ENCODE assay signal across 1 cellular context in the genomic region with DNA sequence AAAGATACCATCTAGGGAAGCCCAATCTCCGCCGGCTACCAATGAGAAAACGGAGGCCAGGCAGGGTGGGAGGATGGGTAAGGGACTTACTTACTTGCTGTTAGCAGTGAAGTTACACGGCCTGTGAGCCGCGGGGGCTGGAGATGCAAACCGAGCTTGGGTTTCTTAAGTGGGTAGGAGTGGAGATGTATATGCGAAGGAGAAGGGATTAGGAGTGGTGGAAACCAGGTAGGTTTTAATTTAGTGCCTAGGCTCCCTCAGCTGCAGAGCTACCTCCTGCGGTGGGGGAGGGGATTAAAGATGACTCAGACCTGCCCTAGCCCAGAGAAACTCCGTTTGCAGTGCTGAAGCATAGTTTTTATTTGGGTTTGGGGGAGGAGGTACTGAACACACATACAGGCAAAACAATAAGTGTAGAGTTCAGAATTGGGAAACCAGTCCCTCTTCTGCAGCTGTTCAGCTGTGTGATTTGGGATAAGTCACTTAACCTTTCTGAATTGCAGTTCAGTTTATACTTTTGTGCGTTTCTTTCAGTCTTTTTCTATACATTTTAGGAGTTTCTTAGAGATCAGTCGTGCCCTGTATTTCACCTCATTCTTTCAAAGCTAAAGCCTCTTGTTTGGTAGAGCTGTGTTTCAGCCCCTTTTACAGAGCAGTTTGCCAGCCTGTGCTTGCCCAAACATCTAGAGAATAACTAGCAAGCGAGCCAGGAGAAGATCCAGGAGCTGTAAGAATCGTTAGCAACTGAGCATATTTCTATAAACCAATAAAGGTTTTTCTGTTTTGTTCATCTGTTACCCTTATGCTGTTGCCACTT.
TF ChIP-seq lines count a peak whose summit lies in the region.

No MANE protein-coding gene starts in this region.

TF ChIP-seq in K562, 482 proteins besides CTCF, POLR2A, EP300 and RAD21 (continued from another document and continues in another):
- TF ChIP-seq, protein P1, sequence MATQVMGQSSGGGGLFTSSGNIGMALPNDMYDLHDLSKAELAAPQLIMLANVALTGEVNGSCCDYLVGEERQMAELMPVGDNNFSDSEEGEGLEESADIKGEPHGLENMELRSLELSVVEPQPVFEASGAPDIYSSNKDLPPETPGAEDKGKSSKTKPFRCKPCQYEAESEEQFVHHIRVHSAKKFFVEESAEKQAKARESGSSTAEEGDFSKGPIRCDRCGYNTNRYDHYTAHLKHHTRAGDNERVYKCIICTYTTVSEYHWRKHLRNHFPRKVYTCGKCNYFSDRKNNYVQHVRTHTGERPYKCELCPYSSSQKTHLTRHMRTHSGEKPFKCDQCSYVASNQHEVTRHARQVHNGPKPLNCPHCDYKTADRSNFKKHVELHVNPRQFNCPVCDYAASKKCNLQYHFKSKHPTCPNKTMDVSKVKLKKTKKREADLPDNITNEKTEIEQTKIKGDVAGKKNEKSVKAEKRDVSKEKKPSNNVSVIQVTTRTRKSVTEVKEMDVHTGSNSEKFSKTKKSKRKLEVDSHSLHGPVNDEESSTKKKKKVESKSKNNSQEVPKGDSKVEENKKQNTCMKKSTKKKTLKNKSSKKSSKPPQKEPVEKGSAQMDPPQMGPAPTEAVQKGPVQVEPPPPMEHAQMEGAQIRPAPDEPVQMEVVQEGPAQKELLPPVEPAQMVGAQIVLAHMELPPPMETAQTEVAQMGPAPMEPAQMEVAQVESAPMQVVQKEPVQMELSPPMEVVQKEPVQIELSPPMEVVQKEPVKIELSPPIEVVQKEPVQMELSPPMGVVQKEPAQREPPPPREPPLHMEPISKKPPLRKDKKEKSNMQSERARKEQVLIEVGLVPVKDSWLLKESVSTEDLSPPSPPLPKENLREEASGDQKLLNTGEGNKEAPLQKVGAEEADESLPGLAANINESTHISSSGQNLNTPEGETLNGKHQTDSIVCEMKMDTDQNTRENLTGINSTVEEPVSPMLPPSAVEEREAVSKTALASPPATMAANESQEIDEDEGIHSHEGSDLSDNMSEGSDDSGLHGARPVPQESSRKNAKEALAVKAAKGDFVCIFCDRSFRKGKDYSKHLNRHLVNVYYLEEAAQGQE (CRISPR knock-in tag; IDR thresholded peaks at IDR 0.05; ENCODE audit: low read depth) = no peak
- TF ChIP-seq KAT2B (IDR thresholded peaks at IDR 0.05; ENCODE audit: low read depth, low read length) (no peak), ZFP1 (CRISPR knock-in tag; IDR thresholded peaks at IDR 0.05) (no peak), BRCA1 (IDR thresholded peaks at IDR 0.05) (no peak), BRCA1 (CRISPR knock-in tag; IDR thresholded peaks at IDR 0.05) (no peak), ZNF436 (CRISPR knock-in tag; IDR thresholded peaks at IDR 0.05) (no peak), SIX5 (IDR thresholded peaks at IDR 0.05; ENCODE audit: borderline replicate concordance in 1 of 2, insufficient read depth in 1 of 2, low read depth in 1 of 2, low read length in 2 of 2) (no peak), TBL1XR1 (IDR thresholded peaks at IDR 0.05; ENCODE audit: low read length in 2 of 2) (no peak; a peak in 1 of 4 replicates), HNRNPLL (IDR thresholded peaks at IDR 0.05; ENCODE audit: low read depth, low read length, poor library complexity, severe bottlenecking) (no peak), TEAD1 (CRISPR knock-in tag; IDR thresholded peaks at IDR 0.05) (no peak), ZNF644 (tag; IDR thresholded peaks at IDR 0.05; ENCODE audit: low read depth) (no peak), RBM39 (optimal IDR thresholded peaks at IDR 0.05; ENCODE audit: low read depth, low read length) (no peak), OTX1 (CRISPR knock-in tag; IDR thresholded peaks at IDR 0.05) (no peak), NEUROD1 (IDR thresholded peaks at IDR 0.05; ENCODE audit: borderline replicate concordance, low read depth, low read length, partially characterized antibody) (no peak), EZH2 (IDR thresholded peaks at IDR 0.05; ENCODE audit: borderline replicate concordance, low read depth, low read length) (no peak), ZNF146 (CRISPR knock-in tag; IDR thresholded peaks at IDR 0.05; ENCODE audit: unreplicated experiment) (no peak), PHF8 (IDR thresholded peaks at IDR 0.05; ENCODE audit: borderline replicate concordance, low read length) (peak; percentile 25; the same call in 1 of the 2 replicates), ELF2 (CRISPR knock-in tag; IDR thresholded peaks at IDR 0.05) (no peak)
- TF ChIP-seq, protein P2, sequence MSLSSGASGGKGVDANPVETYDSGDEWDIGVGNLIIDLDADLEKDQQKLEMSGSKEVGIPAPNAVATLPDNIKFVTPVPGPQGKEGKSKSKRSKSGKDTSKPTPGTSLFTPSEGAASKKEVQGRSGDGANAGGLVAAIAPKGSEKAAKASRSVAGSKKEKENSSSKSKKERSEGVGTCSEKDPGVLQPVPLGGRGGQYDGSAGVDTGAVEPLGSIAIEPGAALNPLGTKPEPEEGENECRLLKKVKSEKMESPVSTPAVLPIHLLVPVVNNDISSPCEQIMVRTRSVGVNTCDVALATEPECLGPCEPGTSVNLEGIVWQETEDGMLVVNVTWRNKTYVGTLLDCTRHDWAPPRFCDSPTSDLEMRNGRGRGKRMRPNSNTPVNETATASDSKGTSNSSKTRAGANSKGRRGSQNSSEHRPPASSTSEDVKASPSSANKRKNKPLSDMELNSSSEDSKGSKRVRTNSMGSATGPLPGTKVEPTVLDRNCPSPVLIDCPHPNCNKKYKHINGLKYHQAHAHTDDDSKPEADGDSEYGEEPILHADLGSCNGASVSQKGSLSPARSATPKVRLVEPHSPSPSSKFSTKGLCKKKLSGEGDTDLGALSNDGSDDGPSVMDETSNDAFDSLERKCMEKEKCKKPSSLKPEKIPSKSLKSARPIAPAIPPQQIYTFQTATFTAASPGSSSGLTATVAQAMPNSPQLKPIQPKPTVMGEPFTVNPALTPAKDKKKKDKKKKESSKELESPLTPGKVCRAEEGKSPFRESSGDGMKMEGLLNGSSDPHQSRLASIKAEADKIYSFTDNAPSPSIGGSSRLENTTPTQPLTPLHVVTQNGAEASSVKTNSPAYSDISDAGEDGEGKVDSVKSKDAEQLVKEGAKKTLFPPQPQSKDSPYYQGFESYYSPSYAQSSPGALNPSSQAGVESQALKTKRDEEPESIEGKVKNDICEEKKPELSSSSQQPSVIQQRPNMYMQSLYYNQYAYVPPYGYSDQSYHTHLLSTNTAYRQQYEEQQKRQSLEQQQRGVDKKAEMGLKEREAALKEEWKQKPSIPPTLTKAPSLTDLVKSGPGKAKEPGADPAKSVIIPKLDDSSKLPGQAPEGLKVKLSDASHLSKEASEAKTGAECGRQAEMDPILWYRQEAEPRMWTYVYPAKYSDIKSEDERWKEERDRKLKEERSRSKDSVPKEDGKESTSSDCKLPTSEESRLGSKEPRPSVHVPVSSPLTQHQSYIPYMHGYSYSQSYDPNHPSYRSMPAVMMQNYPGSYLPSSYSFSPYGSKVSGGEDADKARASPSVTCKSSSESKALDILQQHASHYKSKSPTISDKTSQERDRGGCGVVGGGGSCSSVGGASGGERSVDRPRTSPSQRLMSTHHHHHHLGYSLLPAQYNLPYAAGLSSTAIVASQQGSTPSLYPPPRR (CRISPR knock-in tag; IDR thresholded peaks at IDR 0.05; ENCODE audit: borderline replicate concordance) = no peak
- TF ChIP-seq, protein P3, sequence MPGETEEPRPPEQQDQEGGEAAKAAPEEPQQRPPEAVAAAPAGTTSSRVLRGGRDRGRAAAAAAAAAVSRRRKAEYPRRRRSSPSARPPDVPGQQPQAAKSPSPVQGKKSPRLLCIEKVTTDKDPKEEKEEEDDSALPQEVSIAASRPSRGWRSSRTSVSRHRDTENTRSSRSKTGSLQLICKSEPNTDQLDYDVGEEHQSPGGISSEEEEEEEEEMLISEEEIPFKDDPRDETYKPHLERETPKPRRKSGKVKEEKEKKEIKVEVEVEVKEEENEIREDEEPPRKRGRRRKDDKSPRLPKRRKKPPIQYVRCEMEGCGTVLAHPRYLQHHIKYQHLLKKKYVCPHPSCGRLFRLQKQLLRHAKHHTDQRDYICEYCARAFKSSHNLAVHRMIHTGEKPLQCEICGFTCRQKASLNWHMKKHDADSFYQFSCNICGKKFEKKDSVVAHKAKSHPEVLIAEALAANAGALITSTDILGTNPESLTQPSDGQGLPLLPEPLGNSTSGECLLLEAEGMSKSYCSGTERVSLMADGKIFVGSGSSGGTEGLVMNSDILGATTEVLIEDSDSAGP (CRISPR knock-in tag; IDR thresholded peaks at IDR 0.05) = no peak
- TF ChIP-seq, protein P4, sequence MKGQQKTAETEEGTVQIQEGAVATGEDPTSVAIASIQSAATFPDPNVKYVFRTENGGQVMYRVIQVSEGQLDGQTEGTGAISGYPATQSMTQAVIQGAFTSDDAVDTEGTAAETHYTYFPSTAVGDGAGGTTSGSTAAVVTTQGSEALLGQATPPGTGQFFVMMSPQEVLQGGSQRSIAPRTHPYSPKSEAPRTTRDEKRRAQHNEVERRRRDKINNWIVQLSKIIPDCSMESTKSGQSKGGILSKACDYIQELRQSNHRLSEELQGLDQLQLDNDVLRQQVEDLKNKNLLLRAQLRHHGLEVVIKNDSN (CRISPR knock-in tag; IDR thresholded peaks at IDR 0.05) = no peak
- TF ChIP-seq, protein P5, sequence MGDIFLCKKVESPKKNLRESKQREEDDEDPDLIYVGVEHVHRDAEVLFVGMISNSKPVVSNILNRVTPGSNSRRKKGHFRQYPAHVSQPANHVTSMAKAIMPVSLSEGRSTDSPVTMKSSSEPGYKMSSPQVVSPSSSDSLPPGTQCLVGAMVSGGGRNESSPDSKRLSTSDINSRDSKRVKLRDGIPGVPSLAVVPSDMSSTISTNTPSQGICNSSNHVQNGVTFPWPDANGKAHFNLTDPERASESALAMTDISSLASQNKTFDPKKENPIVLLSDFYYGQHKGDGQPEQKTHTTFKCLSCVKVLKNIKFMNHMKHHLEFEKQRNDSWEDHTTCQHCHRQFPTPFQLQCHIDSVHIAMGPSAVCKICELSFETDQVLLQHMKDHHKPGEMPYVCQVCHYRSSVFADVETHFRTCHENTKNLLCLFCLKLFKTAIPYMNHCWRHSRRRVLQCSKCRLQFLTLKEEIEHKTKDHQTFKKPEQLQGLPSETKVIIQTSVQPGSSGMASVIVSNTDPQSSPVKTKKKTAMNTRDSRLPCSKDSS (IDR thresholded peaks at IDR 0.05; ENCODE audit: low read depth, partially characterized antibody) = no peak
- TF ChIP-seq, protein P6, sequence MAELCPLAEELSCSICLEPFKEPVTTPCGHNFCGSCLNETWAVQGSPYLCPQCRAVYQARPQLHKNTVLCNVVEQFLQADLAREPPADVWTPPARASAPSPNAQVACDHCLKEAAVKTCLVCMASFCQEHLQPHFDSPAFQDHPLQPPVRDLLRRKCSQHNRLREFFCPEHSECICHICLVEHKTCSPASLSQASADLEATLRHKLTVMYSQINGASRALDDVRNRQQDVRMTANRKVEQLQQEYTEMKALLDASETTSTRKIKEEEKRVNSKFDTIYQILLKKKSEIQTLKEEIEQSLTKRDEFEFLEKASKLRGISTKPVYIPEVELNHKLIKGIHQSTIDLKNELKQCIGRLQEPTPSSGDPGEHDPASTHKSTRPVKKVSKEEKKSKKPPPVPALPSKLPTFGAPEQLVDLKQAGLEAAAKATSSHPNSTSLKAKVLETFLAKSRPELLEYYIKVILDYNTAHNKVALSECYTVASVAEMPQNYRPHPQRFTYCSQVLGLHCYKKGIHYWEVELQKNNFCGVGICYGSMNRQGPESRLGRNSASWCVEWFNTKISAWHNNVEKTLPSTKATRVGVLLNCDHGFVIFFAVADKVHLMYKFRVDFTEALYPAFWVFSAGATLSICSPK (IDR thresholded peaks at IDR 0.05; ENCODE audit: borderline replicate concordance) = no peak
- TF ChIP-seq, protein P7, sequence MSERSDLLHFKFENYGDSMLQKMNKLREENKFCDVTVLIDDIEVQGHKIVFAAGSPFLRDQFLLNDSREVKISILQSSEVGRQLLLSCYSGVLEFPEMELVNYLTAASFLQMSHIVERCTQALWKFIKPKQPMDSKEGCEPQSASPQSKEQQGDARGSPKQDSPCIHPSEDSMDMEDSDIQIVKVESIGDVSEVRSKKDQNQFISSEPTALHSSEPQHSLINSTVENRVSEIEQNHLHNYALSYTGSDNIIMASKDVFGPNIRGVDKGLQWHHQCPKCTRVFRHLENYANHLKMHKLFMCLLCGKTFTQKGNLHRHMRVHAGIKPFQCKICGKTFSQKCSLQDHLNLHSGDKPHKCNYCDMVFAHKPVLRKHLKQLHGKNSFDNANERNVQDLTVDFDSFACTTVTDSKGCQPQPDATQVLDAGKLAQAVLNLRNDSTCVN (CRISPR knock-in tag; IDR thresholded peaks at IDR 0.05) = no peak
- TF ChIP-seq, protein P8, sequence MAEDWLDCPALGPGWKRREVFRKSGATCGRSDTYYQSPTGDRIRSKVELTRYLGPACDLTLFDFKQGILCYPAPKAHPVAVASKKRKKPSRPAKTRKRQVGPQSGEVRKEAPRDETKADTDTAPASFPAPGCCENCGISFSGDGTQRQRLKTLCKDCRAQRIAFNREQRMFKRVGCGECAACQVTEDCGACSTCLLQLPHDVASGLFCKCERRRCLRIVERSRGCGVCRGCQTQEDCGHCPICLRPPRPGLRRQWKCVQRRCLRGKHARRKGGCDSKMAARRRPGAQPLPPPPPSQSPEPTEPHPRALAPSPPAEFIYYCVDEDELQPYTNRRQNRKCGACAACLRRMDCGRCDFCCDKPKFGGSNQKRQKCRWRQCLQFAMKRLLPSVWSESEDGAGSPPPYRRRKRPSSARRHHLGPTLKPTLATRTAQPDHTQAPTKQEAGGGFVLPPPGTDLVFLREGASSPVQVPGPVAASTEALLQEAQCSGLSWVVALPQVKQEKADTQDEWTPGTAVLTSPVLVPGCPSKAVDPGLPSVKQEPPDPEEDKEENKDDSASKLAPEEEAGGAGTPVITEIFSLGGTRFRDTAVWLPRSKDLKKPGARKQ (CRISPR knock-in tag; IDR thresholded peaks at IDR 0.05) = no peak
- TF ChIP-seq, protein P9, sequence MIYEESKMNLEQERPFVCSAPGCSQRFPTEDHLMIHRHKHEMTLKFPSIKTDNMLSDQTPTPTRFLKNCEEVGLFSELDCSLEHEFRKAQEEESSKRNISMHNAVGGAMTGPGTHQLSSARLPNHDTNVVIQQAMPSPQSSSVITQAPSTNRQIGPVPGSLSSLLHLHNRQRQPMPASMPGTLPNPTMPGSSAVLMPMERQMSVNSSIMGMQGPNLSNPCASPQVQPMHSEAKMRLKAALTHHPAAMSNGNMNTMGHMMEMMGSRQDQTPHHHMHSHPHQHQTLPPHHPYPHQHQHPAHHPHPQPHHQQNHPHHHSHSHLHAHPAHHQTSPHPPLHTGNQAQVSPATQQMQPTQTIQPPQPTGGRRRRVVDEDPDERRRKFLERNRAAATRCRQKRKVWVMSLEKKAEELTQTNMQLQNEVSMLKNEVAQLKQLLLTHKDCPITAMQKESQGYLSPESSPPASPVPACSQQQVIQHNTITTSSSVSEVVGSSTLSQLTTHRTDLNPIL (CRISPR knock-in tag; IDR thresholded peaks at IDR 0.05) = no peak
